In the genomic region with DNA sequence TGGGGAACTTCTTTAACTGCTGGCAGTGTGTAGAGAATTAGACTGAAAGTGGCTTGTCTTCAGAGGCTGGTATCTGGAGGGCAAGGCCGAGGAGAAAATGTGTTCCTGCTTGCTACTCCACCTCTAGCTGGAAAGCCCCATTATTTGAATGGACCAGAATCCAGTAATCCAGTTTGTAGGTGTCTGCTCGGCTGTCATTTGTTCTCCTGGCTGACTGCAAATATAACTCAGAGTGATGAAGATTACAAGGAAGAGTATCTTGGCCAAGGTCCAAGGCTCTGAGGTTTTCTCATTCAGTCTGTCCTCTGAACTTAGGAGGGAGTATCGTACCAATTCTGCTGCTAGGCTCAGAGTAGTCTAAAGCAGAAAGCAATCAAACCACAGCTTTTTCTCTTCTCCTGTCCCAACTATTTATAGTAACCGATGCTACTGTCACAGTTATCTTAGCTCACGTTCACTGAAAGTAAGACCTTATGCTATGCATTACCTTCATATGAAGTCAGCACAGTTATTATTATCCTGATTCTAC, we compare ENCODE assay signal across 1 cellular context.
TF ChIP-seq lines count a peak whose summit lies in the region.

No MANE protein-coding gene starts in this region.

TF ChIP-seq in GM12878, 131 proteins besides CTCF, POLR2A, EP300 and RAD21 (continued from another document):
- TF ChIP-seq, protein P1, sequence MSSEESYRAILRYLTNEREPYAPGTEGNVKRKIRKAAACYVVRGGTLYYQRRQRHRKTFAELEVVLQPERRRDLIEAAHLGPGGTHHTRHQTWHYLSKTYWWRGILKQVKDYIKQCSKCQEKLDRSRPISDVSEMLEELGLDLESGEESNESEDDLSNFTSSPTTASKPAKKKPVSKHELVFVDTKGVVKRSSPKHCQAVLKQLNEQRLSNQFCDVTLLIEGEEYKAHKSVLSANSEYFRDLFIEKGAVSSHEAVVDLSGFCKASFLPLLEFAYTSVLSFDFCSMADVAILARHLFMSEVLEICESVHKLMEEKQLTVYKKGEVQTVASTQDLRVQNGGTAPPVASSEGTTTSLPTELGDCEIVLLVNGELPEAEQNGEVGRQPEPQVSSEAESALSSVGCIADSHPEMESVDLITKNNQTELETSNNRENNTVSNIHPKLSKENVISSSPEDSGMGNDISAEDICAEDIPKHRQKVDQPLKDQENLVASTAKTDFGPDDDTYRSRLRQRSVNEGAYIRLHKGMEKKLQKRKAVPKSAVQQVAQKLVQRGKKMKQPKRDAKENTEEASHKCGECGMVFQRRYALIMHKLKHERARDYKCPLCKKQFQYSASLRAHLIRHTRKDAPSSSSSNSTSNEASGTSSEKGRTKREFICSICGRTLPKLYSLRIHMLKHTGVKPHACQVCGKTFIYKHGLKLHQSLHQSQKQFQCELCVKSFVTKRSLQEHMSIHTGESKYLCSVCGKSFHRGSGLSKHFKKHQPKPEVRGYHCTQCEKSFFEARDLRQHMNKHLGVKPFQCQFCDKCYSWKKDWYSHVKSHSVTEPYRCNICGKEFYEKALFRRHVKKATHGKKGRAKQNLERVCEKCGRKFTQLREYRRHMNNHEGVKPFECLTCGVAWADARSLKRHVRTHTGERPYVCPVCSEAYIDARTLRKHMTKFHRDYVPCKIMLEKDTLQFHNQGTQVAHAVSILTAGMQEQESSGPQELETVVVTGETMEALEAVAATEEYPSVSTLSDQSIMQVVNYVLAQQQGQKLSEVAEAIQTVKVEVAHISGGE (CRISPR knock-in tag; IDR thresholded peaks at IDR 0.05): no peak
TF ChIP-seq in GM12878: peak in this region for 24.
